In genomic region chr12:21523148-21523547, GRCh38 we compare ENCODE assay signal across 36 cellular contexts. TPM values are rescaled to one million over a fixed set of nuclear protein-coding genes. Genes with fewer than 3 reads are reported as not detected.
DNase-seq lines count a peak whose midpoint lies in the region; ATAC-seq, FAIRE-seq and TF ChIP-seq lines count a peak whose summit lies in the region.
"Had no signal": no experiment of that assay in that cellular context is flagged by ENCODE, and none has a peak within 500 bp of the region (broad histone marks: within the 10 kb centered on the region; RNA-seq: fewer than 3 reads in every experiment).

No MANE protein-coding gene starts in this region.

- BruUV-seq in HepG2 (replicated peaks; lab: Mats Ljungman, UMichigan): no TSS peak

- no peak overlapping the region for H2AFZ ChIP-seq in HepG2 (ENCODE audit: low read length)

- H3K27ac Mint-ChIP-seq in memory B cell (peak overlapping the region; percentile 67), nephron progenitor cell (no peak overlapping the region)
- H3K27ac Mint-ChIP-seq in CD8-positive, alpha-beta memory T cell: no peak overlapping the region
- H3K27ac Mint-ChIP-seq: B cell; CD14-positive monocyte; CD4-positive, alpha-beta T cell; CD4-positive, CD25-positive, alpha-beta regulatory T cell; CD8-positive, alpha-beta T cell had no signal

- TF ChIP-seq EP300 in HepG2 (IDR thresholded peaks at IDR 0.05; ENCODE audit: low read depth in 2 of 2, low read length in 2 of 2) (no peak), HepG2 (CRISPR knock-in tag; IDR thresholded peaks at IDR 0.05; ENCODE audit: borderline replicate concordance) (no peak), ovary (IDR thresholded peaks at IDR 0.05) (no peak)

- H3K36me3 ChIP-seq in HepG2 (replicated peaks in 1 of 2; ENCODE audit: control insufficient read depth in 1 of 2, insufficient read depth in 2 of 2, low read length in 2 of 2) (no peaks in the 10 kb centered on the region), liver (ENCODE audit: control insufficient read depth in 4 of 4, insufficient read depth in 3 of 4, low read depth in 1 of 4, low read length in 3 of 4) (no peaks in the 10 kb centered on the region), ovary (no peaks in the 10 kb centered on the region)
- H3K36me3 ChIP-seq in CD8-positive, alpha-beta memory T cell (ENCODE audit: insufficient read depth, low read length): no peaks in the 10 kb centered on the region
- H3K36me3 ChIP-seq: BE2C had no signal

- TF ChIP-seq POLR2A in HepG2 (IDR thresholded peaks at IDR 0.05; ENCODE audit: insufficient read depth in 1 of 2, low read depth in 2 of 2, low read length in 2 of 2): no peak
- no peak for TF ChIP-seq POLR2A in ovary (IDR thresholded peaks at IDR 0.05)

- H4K20me1 ChIP-seq in HepG2 (ENCODE audit: insufficient read depth, low read length): no peaks in the 10 kb centered on the region
- H4K20me1 ChIP-seq: BLaER1; BLaER1 treated with 17β-estradiol and CSF1 and Interleukin-3, amounts not matched to agents 10 nM and 100 nM had no signal

- no peak overlapping the region for H3K4me2 ChIP-seq in HepG2 (ENCODE audit: low read depth, low read length)
- H3K4me2 ChIP-seq: A549; BLaER1; BLaER1 treated with 17β-estradiol and CSF1 and Interleukin-3, amounts not matched to agents 10 nM and 100 nM had no signal

- in situ Hi-C loops in HepG2 (cut with HindIII; ENCODE audit: extremely low pct_ligation_motif_present, low pct_unique_long_range_greater_than_20kb): loop anchor here (25.0 kb wide), 1 partner anchor 514 kb away; the partner anchor contains the start of gene CMAS

- H3K4me3 ChIP-seq in HepG2 (replicated peaks in 1 of 3; ENCODE audit: insufficient read depth in 1 of 3, low read depth in 2 of 3, low read length in 3 of 3) (no peak overlapping the region), liver (ENCODE audit: low read depth in 1 of 3, low read length in 3 of 3) (no peak overlapping the region), ovary (no peak overlapping the region)
- H3K4me3 ChIP-seq in CD8-positive, alpha-beta memory T cell (ENCODE audit: low read length): no peak overlapping the region
- H3K4me3 ChIP-seq: A549; BLaER1; BLaER1 treated with 17β-estradiol and CSF1 and Interleukin-3, amounts not matched to agents 10 nM and 100 nM had no signal

- DNase-seq in HT-29 (ENCODE audit: low spot score) (peak; percentile 37), HepG2 (ENCODE audit: low spot score) (peak; percentile 63), memory B cell (ENCODE audit: low spot score in 2 of 2) (no peak), ovary (no peak), nephron progenitor cell (no peak), NCI-H1694 (lab: John Stamatoyannopoulos, UW) (no peak)
- DNase-seq in CD8-positive, alpha-beta memory T cell: no peak
- DNase-seq: 8988T; ACHN; AML-193; BE2C; C1 segment of cervical spinal cord; Caco-2; Calu3; CD4-positive, alpha-beta memory T cell; CD4-positive, alpha-beta T cell; CD4-positive, CD25-positive, alpha-beta regulatory T cell; CD8-positive, alpha-beta T cell; COR-L47; DMS 273 treated with DMSO at 0.1 percent for 48 hours; DMS153; DMS53; DMS79; DMS79 treated with DMSO at 0.1 percent for 48 hours; DND-41; EL had no signal

- no peak for TF ChIP-seq RAD21 in HepG2 (CRISPR knock-in tag; IDR thresholded peaks at IDR 0.05)
- TF ChIP-seq RAD21 in liver (IDR thresholded peaks at IDR 0.05): peak in 1 of 2 donors; percentile 18

- intact Hi-C loops in HepG2 (cut with micrococcal nuclease; ENCODE audit: unreplicated experiment): no loop called here
- intact Hi-C loops in ovary (cut with DNase I): no loop called here

- FAIRE-seq in HepG2 (lab: Jason Lieb, UNC): no peak
- FAIRE-seq: A204.1, D721Med had no signal

- H3K4me1 ChIP-seq in HepG2 (ENCODE audit: insufficient read depth, low read length) (peaks cover 12% of the 10 kb centered on the region), liver (ENCODE audit: control insufficient read depth in 4 of 4, insufficient read depth in 4 of 4, low read length in 3 of 4) (peaks cover 0 to 17% (median 13%) of the 10 kb centered on the region in 4 donors), ovary (ENCODE audit: insufficient read depth) (no peaks in the 10 kb centered on the region)
- no peaks in the 10 kb centered on the region for H3K4me1 ChIP-seq in CD8-positive, alpha-beta memory T cell (ENCODE audit: insufficient read depth, low read length)
- H3K4me1 ChIP-seq: BE2C had no signal

- H3K27me3 ChIP-seq in HepG2 (ENCODE audit: control insufficient read depth in 1 of 2, insufficient read depth in 2 of 2, low read length in 2 of 2) (peaks cover 0 to 13% of the 10 kb centered on the region in 2 experiments; a peak in 2 of 5 replicates), liver (ENCODE audit: control insufficient read depth in 4 of 4, insufficient read depth in 4 of 4, low read length in 3 of 4) (no peaks in the 10 kb centered on the region), ovary (no peaks in the 10 kb centered on the region)
- peaks cover 6% of the 10 kb centered on the region for H3K27me3 ChIP-seq in CD8-positive, alpha-beta memory T cell (ENCODE audit: insufficient read depth, low read length, poor library complexity, severe bottlenecking)
- H3K27me3 ChIP-seq: BLaER1 had no signal

- no peaks in the 10 kb centered on the region for H3K27me3 Mint-ChIP-seq in memory B cell
- H3K27me3 Mint-ChIP-seq in CD8-positive, alpha-beta memory T cell: peaks cover 5 to 9% of the 10 kb centered on the region in 2 donors
- H3K27me3 Mint-ChIP-seq in nephron progenitor cell (ENCODE audit: low read depth, poor library complexity): peaks cover 7% of the 10 kb centered on the region
- H3K27me3 Mint-ChIP-seq: B cell had no signal

- ATAC-seq in HepG2 (peak; percentile 49), memory B cell (ENCODE audit: low read depth) (no peak)
- ATAC-seq: A549; CD8-positive, alpha-beta T cell had no signal

- H3K9me3 ChIP-seq in HepG2 (ENCODE audit: low read length): no peaks in the 10 kb centered on the region
- H3K9me3 ChIP-seq in liver (ENCODE audit: control insufficient read depth in 4 of 4, low read length in 3 of 4): peaks cover 0 to 3% (median 0%) of the 10 kb centered on the region in 4 donors
- H3K9me3 ChIP-seq in CD8-positive, alpha-beta memory T cell (ENCODE audit: low read length): no peaks in the 10 kb centered on the region
- no peaks in the 10 kb centered on the region for H3K9me3 ChIP-seq in ovary
- H3K9me3 ChIP-seq: BE2C, Caco-2 had no signal

- H3K9ac ChIP-seq in HepG2 (ENCODE audit: insufficient read depth, low read depth, low read length) (no peak overlapping the region), liver (ENCODE audit: low read depth in 1 of 2, low read length in 2 of 2) (no peak overlapping the region)
- H3K9ac ChIP-seq: BLaER1; BLaER1 treated with 17β-estradiol and CSF1 and Interleukin-3, amounts not matched to agents 10 nM and 100 nM had no signal

- TF ChIP-seq CTCF in HepG2 (CRISPR knock-in tag; IDR thresholded peaks at IDR 0.05) (no peak), liver (IDR thresholded peaks at IDR 0.05; ENCODE audit: low read depth, low read length, missing input control) (no peak), ovary (IDR thresholded peaks at IDR 0.05) (no peak), nephron progenitor cell (IDR thresholded peaks at IDR 0.05) (no peak)

- POLR2A ChIA-PET in HepG2 (lab: Yijun Ruan, JAX): interaction anchor here (0.9 kb wide), 1 partner anchor 21 kb away, joined by 5 read pairs; the partner anchor contains the start of genes GOLT1B and RECQL
- POLR2A ChIA-PET in CD8-positive, alpha-beta memory T cell (lab: Charles Lee): no interaction called here

- CTCF ChIA-PET in HepG2 (lab: Yijun Ruan, JAX; ENCODE audit: low intra/inter-chr PET ratio, low total read pairs): no interaction called here
- CTCF ChIA-PET in CD8-positive, alpha-beta memory T cell (lab: Charles Lee): no interaction called here

- no peak overlapping the region for H3K4me3 Mint-ChIP-seq in memory B cell
- no peak overlapping the region for H3K4me3 Mint-ChIP-seq in CD8-positive, alpha-beta memory T cell
- H3K4me3 Mint-ChIP-seq in nephron progenitor cell: no peak overlapping the region
- H3K4me3 Mint-ChIP-seq: B cell; CD14-positive monocyte; CD4-positive, alpha-beta memory T cell; CD4-positive, alpha-beta T cell; CD4-positive, CD25-positive, alpha-beta regulatory T cell; CD8-positive, alpha-beta T cell had no signal

- H3K36me3 Mint-ChIP-seq in memory B cell (peaks cover 5% of the 10 kb centered on the region), nephron progenitor cell (ENCODE audit: low read depth) (no peaks in the 10 kb centered on the region)
- peaks cover 0 to 7% (median 4%) of the 10 kb centered on the region in 3 donors for H3K36me3 Mint-ChIP-seq in CD8-positive, alpha-beta memory T cell

- peaks cover 2% of the 10 kb centered on the region for H3K4me1 Mint-ChIP-seq in memory B cell
- H3K4me1 Mint-ChIP-seq in CD8-positive, alpha-beta memory T cell: peaks cover 5 to 7% (median 7%) of the 10 kb centered on the region in 3 donors
- peaks cover 12% of the 10 kb centered on the region for H3K4me1 Mint-ChIP-seq in nephron progenitor cell

- H3K27ac ChIP-seq in HepG2 (ENCODE audit: extremely low read length, insufficient read depth, low read length) (no peak overlapping the region), liver (ENCODE audit: low read depth in 1 of 2, low read length in 2 of 2) (no peak overlapping the region), ovary (no peak overlapping the region)
- no peak overlapping the region for H3K27ac ChIP-seq in CD8-positive, alpha-beta memory T cell (ENCODE audit: low read depth, low read length)
- H3K27ac ChIP-seq: 22Rv1; A549; BLaER1; BLaER1 treated with 17β-estradiol and CSF1 and Interleukin-3, amounts not matched to agents 10 nM and 100 nM; C4-2B had no signal

- H3K9me3 Mint-ChIP-seq in memory B cell: peaks cover 9% of the 10 kb centered on the region
- peaks cover 0 to 5% (median 3%) of the 10 kb centered on the region in 5 donors for H3K9me3 Mint-ChIP-seq in CD8-positive, alpha-beta memory T cell
- H3K9me3 Mint-ChIP-seq in nephron progenitor cell: peaks cover 10% of the 10 kb centered on the region

- no peaks in the 10 kb centered on the region for H3K79me2 ChIP-seq in HepG2 (ENCODE audit: insufficient read depth, low read length)

RNA-seq across cellular contexts. Expression of gene SPX, which starts 2.9 kb away (rescaled TPM):
- not detected in 2 replicates for total RNA-seq in HT-29 (2014; rRNA removed; shearing (Covaris generic))
- total RNA-seq in HepG2 (2016; rRNA removed; fragmentation: Illumina TruSeq; extraction: Trizol) (0.07 TPM in 1 of 2 replicates, not detected in the other), liver (1 to 10 TPM in 1 of 2 donors, under 1 TPM in 1; 0.25 to 1.2 TPM), ovary (1 to 10 TPM in 1 of 7 donors, under 1 TPM in 3, not detected in 3; 0.22 to 1.1 (median 0.39) TPM)
- not detected in 2 replicates for total RNA-seq in HepG2 (2016; cell fraction: cytosol; rRNA removed; fragmentation: Illumina TruSeq; extraction: Trizol; ENCODE audit: low read depth)
- not detected in 2 replicates for total RNA-seq in HepG2 (2016; cell fraction: insoluble cytoplasmic fraction; rRNA removed; fragmentation: Illumina TruSeq; extraction: Trizol)
- total RNA-seq in HepG2 (2016; cell fraction: membrane; rRNA removed; fragmentation: Illumina TruSeq; extraction: Trizol): 0.06 and 0.14 TPM in 2 replicates
- not detected in 2 replicates for total RNA-seq in HepG2 (2016; cell fraction: nucleus; rRNA removed; fragmentation: Illumina TruSeq; extraction: Trizol)
- polyA plus RNA-seq in HepG2 (2011; rRNA removed) (0.16 and 0.30 TPM in 2 replicates), liver (1 to 10 TPM in 1 of 2 donors, under 1 TPM in 1; 0.30 to 3.7 TPM), ovary (under 1 TPM; 0.16 to 0.17 TPM)
- polyA plus RNA-seq in HepG2 (2011; cell fraction: cytosol; rRNA removed): 0.07 and 0.27 TPM in 2 replicates
- 0.10 TPM in 2 replicates for polyA plus RNA-seq in HepG2 (2011; cell fraction: nucleus; rRNA removed)
- 0.34 and 0.37 TPM in 2 replicates for polyA plus RNA-seq in HepG2 (2012)
- not detected in 2 replicates for polyA plus RNA-seq in HepG2 (2016; cell fraction: cytosol; fragmentation: Illumina TruSeq; extraction: Trizol; ENCODE audit: low read depth)
- 0.19 TPM in 1 of 2 replicates, not detected in the other for polyA plus RNA-seq in HepG2 (2016; cell fraction: insoluble cytoplasmic fraction; fragmentation: Illumina TruSeq; extraction: Trizol; ENCODE audit: low read depth)
- not detected in 2 replicates for polyA plus RNA-seq in HepG2 (2016; cell fraction: membrane; fragmentation: Illumina TruSeq; extraction: Trizol; ENCODE audit: low read depth)
- not detected in 2 replicates for polyA plus RNA-seq in HepG2 (2016; cell fraction: nucleus; fragmentation: Illumina TruSeq; extraction: Trizol; ENCODE audit: insufficient read depth, low read depth)
- polyA minus RNA-seq in HepG2 (2011; rRNA and poly(A)+ RNA removed; ENCODE audit: low replicate concordance): not detected in 2 replicates
- 0.40 TPM in 1 of 2 replicates, not detected in the other for polyA minus RNA-seq in HepG2 (2011; cell fraction: cytosol; rRNA and poly(A)+ RNA removed)
- polyA minus RNA-seq in HepG2 (2011; cell fraction: nucleus; rRNA and poly(A)+ RNA removed): 0.13 and 0.25 TPM in 2 replicates
- under 1 TPM; 0.28 to 0.64 TPM for total RNA-seq in CD8-positive, alpha-beta memory T cell
- polyA plus RNA-seq in CD8-positive, alpha-beta memory T cell: not detected
- total RNA-seq: Calu3; CD4-positive, alpha-beta T cell; CD8-positive, alpha-beta T cell had no signal

RNA-seq across cellular contexts. Expression of gene GOLT1B, which starts 21.6 kb away (rescaled TPM):
- 12.2 and 69.1 TPM in 2 replicates for total RNA-seq in HT-29 (2014; rRNA removed; shearing (Covaris generic))
- 38.4 and 55.5 TPM in 2 replicates for total RNA-seq in HepG2 (2016; rRNA removed; fragmentation: Illumina TruSeq; extraction: Trizol)
- total RNA-seq in HepG2 (2016; cell fraction: cytosol; rRNA removed; fragmentation: Illumina TruSeq; extraction: Trizol; ENCODE audit: low read depth): 4.8 TPM in 2 replicates
- total RNA-seq in HepG2 (2016; cell fraction: insoluble cytoplasmic fraction; rRNA removed; fragmentation: Illumina TruSeq; extraction: Trizol): 36.2 and 42.4 TPM in 2 replicates
- total RNA-seq in HepG2 (2016; cell fraction: membrane; rRNA removed; fragmentation: Illumina TruSeq; extraction: Trizol): 13.5 and 17.1 TPM in 2 replicates
- total RNA-seq in HepG2 (2016; cell fraction: nucleus; rRNA removed; fragmentation: Illumina TruSeq; extraction: Trizol): 41.9 and 43.9 TPM in 2 replicates
- polyA plus RNA-seq in HepG2 (2011; rRNA removed): 19.5 and 23.6 TPM in 2 replicates
- polyA plus RNA-seq in HepG2 (2011; cell fraction: cytosol; rRNA removed): 4.6 and 9.3 TPM in 2 replicates
- 11.4 and 46.6 TPM in 2 replicates for polyA plus RNA-seq in HepG2 (2011; cell fraction: nucleus; rRNA removed)
- 21.4 and 30.4 TPM in 2 replicates for polyA plus RNA-seq in HepG2 (2012)
- 5.7 and 6.4 TPM in 2 replicates for polyA plus RNA-seq in HepG2 (2016; cell fraction: cytosol; fragmentation: Illumina TruSeq; extraction: Trizol; ENCODE audit: low read depth)
- polyA plus RNA-seq in HepG2 (2016; cell fraction: insoluble cytoplasmic fraction; fragmentation: Illumina TruSeq; extraction: Trizol; ENCODE audit: low read depth): 27.6 and 31.7 TPM in 2 replicates
- 10.0 and 10.1 TPM in 2 replicates for polyA plus RNA-seq in HepG2 (2016; cell fraction: membrane; fragmentation: Illumina TruSeq; extraction: Trizol; ENCODE audit: low read depth)
- 59.4 and 60.8 TPM in 2 replicates for polyA plus RNA-seq in HepG2 (2016; cell fraction: nucleus; fragmentation: Illumina TruSeq; extraction: Trizol; ENCODE audit: insufficient read depth, low read depth)
- polyA minus RNA-seq in HepG2 (2011; rRNA and poly(A)+ RNA removed; ENCODE audit: low replicate concordance): 15.6 and 22.7 TPM in 2 replicates
- 24.0 and 55.0 TPM in 2 replicates for polyA minus RNA-seq in HepG2 (2011; cell fraction: cytosol; rRNA and poly(A)+ RNA removed)
- polyA minus RNA-seq in HepG2 (2011; cell fraction: nucleus; rRNA and poly(A)+ RNA removed): 23.5 and 50.1 TPM in 2 replicates
- total RNA-seq in liver: 10 to 100 TPM; 11.0 to 16.5 TPM
- 10 to 100 TPM; 18.0 to 36.9 TPM for polyA plus RNA-seq in liver
- total RNA-seq in CD8-positive, alpha-beta memory T cell: 10 to 100 TPM; 48.1 to 52.3 TPM
- polyA plus RNA-seq in CD8-positive, alpha-beta memory T cell: 25.8 TPM
- total RNA-seq in ovary: 10 to 100 TPM; 13.6 to 23.3 (median 18.3) TPM
- polyA plus RNA-seq in ovary: 10 to 100 TPM; 19.9 to 29.6 TPM

RNA-seq across cellular contexts. Expression of gene RECQL, which starts 21.7 kb away (rescaled TPM):
- total RNA-seq in HT-29 (2014; rRNA removed; shearing (Covaris generic)): 11.3 and 15.2 TPM in 2 replicates
- total RNA-seq in HepG2 (2016; rRNA removed; fragmentation: Illumina TruSeq; extraction: Trizol) (41.5 and 71.8 TPM in 2 replicates), liver (10 to 100 TPM; 14.1 to 20.1 TPM), ovary (10 to 100 TPM; 12.3 to 28.0 (median 17.3) TPM)
- 2.9 and 3.2 TPM in 2 replicates for total RNA-seq in HepG2 (2016; cell fraction: cytosol; rRNA removed; fragmentation: Illumina TruSeq; extraction: Trizol; ENCODE audit: low read depth)
- 41.7 and 73.3 TPM in 2 replicates for total RNA-seq in HepG2 (2016; cell fraction: insoluble cytoplasmic fraction; rRNA removed; fragmentation: Illumina TruSeq; extraction: Trizol)
- 7.4 and 8.6 TPM in 2 replicates for total RNA-seq in HepG2 (2016; cell fraction: membrane; rRNA removed; fragmentation: Illumina TruSeq; extraction: Trizol)
- 27.6 and 30.6 TPM in 2 replicates for total RNA-seq in HepG2 (2016; cell fraction: nucleus; rRNA removed; fragmentation: Illumina TruSeq; extraction: Trizol)
- polyA plus RNA-seq in HepG2 (2011; rRNA removed) (5.2 and 7.2 TPM in 2 replicates), liver (10 to 100 TPM in 1 of 2 donors, 1 to 10 TPM in 1; 5.8 to 10.0 TPM), ovary (10 to 100 TPM; 14.9 to 18.2 TPM)
- 2.8 and 4.1 TPM in 2 replicates for polyA plus RNA-seq in HepG2 (2011; cell fraction: cytosol; rRNA removed)
- polyA plus RNA-seq in HepG2 (2011; cell fraction: nucleus; rRNA removed): 2.8 and 4.0 TPM in 2 replicates
- 9.2 and 12.3 TPM in 2 replicates for polyA plus RNA-seq in HepG2 (2012)
- 1.1 and 1.3 TPM in 2 replicates for polyA plus RNA-seq in HepG2 (2016; cell fraction: cytosol; fragmentation: Illumina TruSeq; extraction: Trizol; ENCODE audit: low read depth)
- polyA plus RNA-seq in HepG2 (2016; cell fraction: insoluble cytoplasmic fraction; fragmentation: Illumina TruSeq; extraction: Trizol; ENCODE audit: low read depth): 29.9 and 33.6 TPM in 2 replicates
- polyA plus RNA-seq in HepG2 (2016; cell fraction: membrane; fragmentation: Illumina TruSeq; extraction: Trizol; ENCODE audit: low read depth): 2.4 and 3.0 TPM in 2 replicates
- polyA plus RNA-seq in HepG2 (2016; cell fraction: nucleus; fragmentation: Illumina TruSeq; extraction: Trizol; ENCODE audit: insufficient read depth, low read depth): 19.0 and 20.8 TPM in 2 replicates
- polyA minus RNA-seq in HepG2 (2011; rRNA and poly(A)+ RNA removed; ENCODE audit: low replicate concordance): 4.6 and 16.4 TPM in 2 replicates
- polyA minus RNA-seq in HepG2 (2011; cell fraction: cytosol; rRNA and poly(A)+ RNA removed): 6.4 and 7.6 TPM in 2 replicates
- polyA minus RNA-seq in HepG2 (2011; cell fraction: nucleus; rRNA and poly(A)+ RNA removed): 12.8 and 13.1 TPM in 2 replicates
- 100 to 1,000 TPM in 1 of 2 experiments, 10 to 100 TPM in 1; 95.1 to 101 TPM for total RNA-seq in CD8-positive, alpha-beta memory T cell
- polyA plus RNA-seq in CD8-positive, alpha-beta memory T cell: 87.3 TPM

Comparison
In these comparisons a context has a peak if more than half of its experiments do, and no peak if none do; other contexts are left out.
1. DNase-seq: peak in HT-29 (single experiment) and HepG2 (single experiment); none in memory B cell (0 of 2), CD8-positive, alpha-beta memory T cell (0 of 5), ovary (0 of 5), nephron progenitor cell (single experiment) and NCI-H1694 (single experiment).